Comparison of ENCODE assay signal across 19 cellular contexts in the genomic region with DNA sequence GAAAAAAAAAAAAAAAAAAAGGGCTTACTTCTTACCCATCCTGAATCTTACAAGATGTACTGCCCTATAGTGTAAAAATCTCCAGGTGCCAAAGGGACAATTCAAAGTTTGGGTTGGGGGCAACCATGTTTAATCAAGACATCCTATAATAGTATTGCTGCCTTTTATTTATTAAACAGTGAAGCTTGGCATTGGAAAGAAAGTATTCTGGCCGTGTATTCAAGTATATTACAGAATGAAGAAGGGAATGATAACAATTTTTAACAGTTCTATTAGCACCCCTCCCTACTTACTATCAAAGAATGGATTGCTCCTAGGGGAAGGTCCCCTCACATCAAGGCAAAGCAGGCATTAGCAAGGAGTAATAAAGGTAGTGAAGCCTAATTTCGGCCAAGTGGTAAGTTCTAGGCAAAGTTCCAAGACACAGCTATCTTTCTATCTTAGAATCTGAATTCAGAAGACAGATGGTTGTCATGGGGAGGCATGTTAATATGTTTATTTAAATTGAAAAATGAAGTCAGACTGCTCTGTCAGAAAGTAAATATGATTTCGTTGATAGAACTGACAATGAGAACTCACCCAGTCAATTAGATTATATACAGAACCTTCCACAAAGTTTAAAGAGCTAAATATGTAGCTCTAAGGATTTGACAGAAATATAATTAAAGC.
"Had no signal": no experiment of that assay in that cellular context is flagged by ENCODE, and none has a peak within 500 bp of the region (broad histone marks: within the 10 kb centered on the region; RNA-seq: fewer than 3 reads in every experiment).

No MANE protein-coding gene starts in this region.

- H3K4me1 ChIP-seq: left lung, sigmoid colon, spleen, thyroid gland had no signal

- H3K27me3 Mint-ChIP-seq: activated CD8-positive, alpha-beta T cell treated with anti-CD3 and anti-CD28 coated beads for 36 hours; brain had no signal

- H3K27ac Mint-ChIP-seq: activated CD8-positive, alpha-beta T cell treated with anti-CD3 and anti-CD28 coated beads for 36 hours; activated T-helper 2 cell treated with anti-CD3 and anti-CD28 coated beads, Interferon-gamma antibody, Interleukin-2, Interleukin-4, amounts not matched to agents 10 μg/mL and 5 μg/mL and 100 μg/mL, durations not matched to agents 14 hours and 24 hours and 36 hours; nephron had no signal

- DNase-seq: activated CD4-positive, alpha-beta T cell treated with anti-CD3 and anti-CD28 coated beads for 48 hours; activated CD4-positive, CD25-positive, alpha-beta regulatory T cell; activated CD8-positive, alpha-beta T cell treated with anti-CD3 and anti-CD28 coated beads for 36 hours; activated naive CD4-positive, alpha-beta T cell treated with Interleukin-2 at 50 U/mL for 16 hours; activated T-cell treated with anti-CD3 and anti-CD28 coated beads, Interleukin-2, amount 50 U/mL, for 1 hour; anterior cingulate cortex; foreskin melanocyte; hypothalamus; left lung; midbrain; sigmoid colon; spleen; stimulated activated CD8-positive, alpha-beta memory T cell treated with anti-CD3 and anti-CD28 coated beads, Interleukin-4, amount 100 ng/mL, for 48 hours; stimulated activated naive CD4-positive, alpha-beta T cell treated with Interleukin-2 at 50 U/mL for 16 hours; thyroid gland had no signal

- ATAC-seq: activated CD8-positive, alpha-beta T cell treated with anti-CD3 and anti-CD28 coated beads for 36 hours; left lung had no signal

- H3K27ac ChIP-seq: coronary artery, left lung, sigmoid colon, spleen, thyroid gland had no signal

- H3K4me3 ChIP-seq: coronary artery, left lung, sigmoid colon, spleen, thyroid gland had no signal

- H3K9me3 ChIP-seq: left lung, thyroid gland had no signal

- H3K27me3 ChIP-seq: left lung, sigmoid colon, spleen, thyroid gland had no signal

- H3K9me3 Mint-ChIP-seq: activated CD8-positive, alpha-beta T cell treated with anti-CD3 and anti-CD28 coated beads for 36 hours had no signal

- H3K4me1 Mint-ChIP-seq: brain, nephron had no signal

- H3K4me3 Mint-ChIP-seq: activated CD8-positive, alpha-beta T cell treated with anti-CD3 and anti-CD28 coated beads for 36 hours; nephron had no signal
